ENCODE assay signal across 1 cellular context in genomic region chr6:37435816-37436215, GRCh38.
TF ChIP-seq lines count a peak whose summit lies in the region.

No MANE protein-coding gene starts in this region.

TF ChIP-seq in SK-N-SH treated with all-trans-retinoic acid at 6 μM for 48 hours, 23 proteins besides CTCF, POLR2A, EP300 and RAD21 (continued from another document):
- no peak for TF ChIP-seq ZNF8 (CRISPR knock-in tag; IDR thresholded peaks at IDR 0.05)
- no peak for TF ChIP-seq TOX (CRISPR knock-in tag; IDR thresholded peaks at IDR 0.05; ENCODE audit: borderline replicate concordance)
- TF ChIP-seq ZNF565 (CRISPR knock-in tag; conservative IDR thresholded peaks at IDR 0.05; ENCODE audit: low read depth), result no peak
TF ChIP-seq in SK-N-SH treated with all-trans-retinoic acid at 6 μM for 48 hours: peak in this region for 0.
